In genomic region chr6:167291623-167292300, GRCh38 we compare ENCODE assay signal across 1 cellular context.
TF ChIP-seq lines count a peak whose summit lies in the region.

No MANE protein-coding gene starts in this region.

TF ChIP-seq in HepG2, 621 proteins besides CTCF, POLR2A, EP300 and RAD21 (continued from another document and continues in another):
- no peak for TF ChIP-seq ZNF800 (CRISPR knock-in tag; IDR thresholded peaks at IDR 0.05)
- TF ChIP-seq TBX2 (CRISPR knock-in tag; IDR thresholded peaks at IDR 0.05; ENCODE audit: borderline replicate concordance): peak; percentile 12
- peak; percentile 8; the same call in 1 of the 2 replicates for TF ChIP-seq ZFX (CRISPR knock-in tag; IDR thresholded peaks at IDR 0.05; ENCODE audit: low read depth)
- TF ChIP-seq ZNF124 (CRISPR knock-in tag; IDR thresholded peaks at IDR 0.05): peak; percentile 72
- TF ChIP-seq RFXAP (CRISPR knock-in tag; IDR thresholded peaks at IDR 0.05; ENCODE audit: borderline replicate concordance): no peak
- peak; percentile 79 for TF ChIP-seq ZMYM2 (CRISPR knock-in tag; IDR thresholded peaks at IDR 0.05)
- no peak for TF ChIP-seq WIZ (CRISPR knock-in tag; IDR thresholded peaks at IDR 0.05)
- TF ChIP-seq ZNF326 (CRISPR knock-in tag; IDR thresholded peaks at IDR 0.05; ENCODE audit: borderline replicate concordance): no peak
- TF ChIP-seq ZNF777 (CRISPR knock-in tag; IDR thresholded peaks at IDR 0.05): no peak
- TF ChIP-seq ATF2 (CRISPR knock-in tag; IDR thresholded peaks at IDR 0.05): no peak; the same call in 1 of the 2 replicates
- no peak for TF ChIP-seq MXD1 (CRISPR knock-in tag; IDR thresholded peaks at IDR 0.05)
- peak; percentile 69; the same call in 1 of the 2 replicates for TF ChIP-seq ZSCAN25 (CRISPR knock-in tag; IDR thresholded peaks at IDR 0.05)
- peak; percentile 71; the same call in 1 of the 2 replicates for TF ChIP-seq THYN1 (CRISPR knock-in tag; IDR thresholded peaks at IDR 0.05; ENCODE audit: borderline replicate concordance, low read depth)
- no peak for TF ChIP-seq KDM1A (CRISPR knock-in tag; IDR thresholded peaks at IDR 0.05)
- no peak for TF ChIP-seq CHCHD3 (CRISPR knock-in tag; IDR thresholded peaks at IDR 0.05)
- no peak for TF ChIP-seq ZNF10 (CRISPR knock-in tag; IDR thresholded peaks at IDR 0.05; ENCODE audit: borderline replicate concordance, low read depth)
- TF ChIP-seq ZNF251 (CRISPR knock-in tag; IDR thresholded peaks at IDR 0.05): no peak
- peak; percentile 63; the same call in 1 of the 2 replicates for TF ChIP-seq ZNF44 (CRISPR knock-in tag; IDR thresholded peaks at IDR 0.05)
- TF ChIP-seq ZNF574 (CRISPR knock-in tag; IDR thresholded peaks at IDR 0.05): peak; percentile 50; the same call in 1 of the 2 replicates
- TF ChIP-seq ZNF572 (CRISPR knock-in tag; IDR thresholded peaks at IDR 0.05): no peak
- peak; percentile 83; the same call in 1 of the 2 replicates for TF ChIP-seq ARNTL (CRISPR knock-in tag; IDR thresholded peaks at IDR 0.05)
- no peak for TF ChIP-seq ZBTB42 (CRISPR knock-in tag; IDR thresholded peaks at IDR 0.05)
- TF ChIP-seq YEATS4 (CRISPR knock-in tag; IDR thresholded peaks at IDR 0.05; ENCODE audit: borderline replicate concordance): no peak; the same call in 1 of the 2 replicates
- no peak for TF ChIP-seq ZNF280B (CRISPR knock-in tag; IDR thresholded peaks at IDR 0.05; ENCODE audit: borderline replicate concordance)
- TF ChIP-seq BCLAF1 (IDR thresholded peaks at IDR 0.05): no peak
- no peak for TF ChIP-seq MAFF (IDR thresholded peaks at IDR 0.05; ENCODE audit: low read depth, low read length)
- TF ChIP-seq FOXO1 (CRISPR knock-in tag; IDR thresholded peaks at IDR 0.05): peak; percentile 62; the same call in 1 of the 2 replicates
- TF ChIP-seq ZNF331 (CRISPR knock-in tag; IDR thresholded peaks at IDR 0.05): peak; percentile 68; the same call in 1 of the 2 replicates
- no peak for TF ChIP-seq MAZ (IDR thresholded peaks at IDR 0.05; ENCODE audit: borderline replicate concordance, low read depth, low read length)
- peak; percentile 23; the same call in 1 of the 2 replicates for TF ChIP-seq MAZ (CRISPR knock-in tag; IDR thresholded peaks at IDR 0.05; ENCODE audit: low read depth)
- TF ChIP-seq ZNF704 (CRISPR knock-in tag; IDR thresholded peaks at IDR 0.05; ENCODE audit: borderline replicate concordance): no peak
- 0 out of 2 replicates have a peak, but pooled peaks have one; percentile 73 for TF ChIP-seq HMG20B (CRISPR knock-in tag; conservative IDR thresholded peaks at IDR 0.05)
- TF ChIP-seq ZNF407 (CRISPR knock-in tag; IDR thresholded peaks at IDR 0.05; ENCODE audit: not compliant biosample characterization): no peak
- TF ChIP-seq NCOA2 (CRISPR knock-in tag; IDR thresholded peaks at IDR 0.05): no peak
- no peak for TF ChIP-seq ZNF720 (CRISPR knock-in tag; IDR thresholded peaks at IDR 0.05)
- peak; percentile 67; the same call in 1 of the 2 replicates for TF ChIP-seq NAIF1 (CRISPR knock-in tag; IDR thresholded peaks at IDR 0.05; ENCODE audit: borderline replicate concordance)
- TF ChIP-seq LBX2 (CRISPR knock-in tag; IDR thresholded peaks at IDR 0.05; ENCODE audit: borderline replicate concordance): no peak
- no peak for TF ChIP-seq ZNF335 (CRISPR knock-in tag; IDR thresholded peaks at IDR 0.05)
- peak; percentile 39; the same call in 1 of the 2 replicates for TF ChIP-seq DRAP1 (CRISPR knock-in tag; IDR thresholded peaks at IDR 0.05)
